ENCODE assay signal across 8 cellular contexts in the genomic region with DNA sequence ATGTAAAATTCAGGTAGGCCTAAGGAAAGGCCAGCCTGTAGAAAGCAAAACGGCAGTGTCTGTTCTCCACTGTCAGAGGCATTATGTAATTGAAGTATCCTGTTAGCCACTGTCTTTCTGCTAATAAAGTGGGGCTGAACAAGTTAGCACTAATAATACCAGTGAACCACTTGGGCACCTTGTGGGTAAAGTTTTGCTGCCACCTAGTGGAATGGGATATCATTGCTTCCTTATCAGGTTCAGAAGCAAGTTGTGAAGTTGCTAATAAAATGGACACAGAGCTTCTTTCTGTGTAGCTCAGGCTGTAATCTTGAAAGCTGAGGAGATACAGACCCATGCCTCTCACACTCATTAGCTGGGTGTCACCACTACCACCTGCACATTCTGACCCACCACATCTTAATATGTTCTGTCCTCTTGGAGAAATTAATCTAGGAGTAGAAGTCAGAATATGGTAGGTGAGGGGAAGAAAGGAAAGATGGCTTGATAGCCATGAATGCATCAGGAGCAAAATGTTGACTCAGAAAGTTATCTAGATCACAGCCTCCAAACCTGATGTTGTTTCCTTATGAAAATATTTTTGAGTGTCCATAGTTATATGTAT.
DNase-seq lines count a peak whose midpoint lies in the region; ATAC-seq and TF ChIP-seq lines count a peak whose summit lies in the region.

No MANE protein-coding gene starts in this region.

- H3K9ac ChIP-seq in neural cell (ENCODE audit: low read length), result no peak overlapping the region

- no peak overlapping the region for H3K27ac ChIP-seq in neural cell (ENCODE audit: low read length)

- H3F3A ChIP-seq in neural cell (ENCODE audit: insufficient read depth, low read length, poor library complexity, severe bottlenecking), result no peaks in the 10 kb centered on the region

- ATAC-seq in HG03432 (IDR thresholded peaks at IDR 0.05; ENCODE audit: unreplicated experiment), result peak; percentile 80
- ATAC-seq in HG03457 (IDR thresholded peaks at IDR 0.05; ENCODE audit: unreplicated experiment), result no peak

- TF ChIP-seq EP300 in neural cell (conservative IDR thresholded peaks at IDR 0.05; ENCODE audit: poor library complexity, severe bottlenecking), result no peak

- H3K79me2 ChIP-seq in neural cell (replicated peaks; ENCODE audit: insufficient read depth, low read length), result no peaks in the 10 kb centered on the region

- H3K27me3 ChIP-seq in neural cell (ENCODE audit: insufficient read depth, low read depth, low read length), result no peaks in the 10 kb centered on the region

- H3K4me3 ChIP-seq in GM12875 (ENCODE audit: low read depth, low read length) (no peak overlapping the region), neural cell (ENCODE audit: low read length) (no peak overlapping the region)

- TF ChIP-seq CTCF in AG09319 (IDR thresholded peaks at IDR 0.05; ENCODE audit: low read depth, low read length) (peak; percentile 82), GM12875 (IDR thresholded peaks at IDR 0.05; ENCODE audit: borderline replicate concordance, insufficient read depth, low read depth, low read length) (peak; percentile 63), neural cell (IDR thresholded peaks at IDR 0.05; ENCODE audit: poor library complexity, severe bottlenecking) (peak; percentile 90)

- H3K36me3 ChIP-seq in neural cell (ENCODE audit: insufficient read depth, low read length), result no peaks in the 10 kb centered on the region

- H3K9me2 ChIP-seq in neural cell (ENCODE audit: insufficient read depth, low read length), result no peaks in the 10 kb centered on the region

- peak; percentile 44 for DNase-seq in AG09319 (ENCODE audit: extremely low read depth, low read depth)
- peak; percentile 50 for DNase-seq in NCI-H446 treated with DMSO at 0.1 percent for 48 hours (lab: John Stamatoyannopoulos, UW)
- peak; percentile 29 to 58 for DNase-seq in activated CD4-positive, alpha-beta T cell treated with anti-CD3 and anti-CD28 coated beads for 4 hours
- DNase-seq in fibroblast of peridontal ligament (ENCODE audit: extremely low read depth), result peak; percentile 87

- H4K20me1 ChIP-seq in neural cell (ENCODE audit: insufficient read depth), result no peaks in the 10 kb centered on the region

- H2AFZ ChIP-seq in neural cell (ENCODE audit: low read depth, low read length), result no peak overlapping the region

- H3K9me3 ChIP-seq in neural cell (ENCODE audit: low read length), result no peaks in the 10 kb centered on the region

- H3K4me2 ChIP-seq in neural cell (ENCODE audit: low read length), result no peak overlapping the region

- peak; percentile 85 for TF ChIP-seq RAD21 in neural cell (conservative IDR thresholded peaks at IDR 0.05)

TF ChIP-seq in neural cell, 6 proteins besides CTCF, POLR2A, EP300 and RAD21:
- TF ChIP-seq, protein P1, sequence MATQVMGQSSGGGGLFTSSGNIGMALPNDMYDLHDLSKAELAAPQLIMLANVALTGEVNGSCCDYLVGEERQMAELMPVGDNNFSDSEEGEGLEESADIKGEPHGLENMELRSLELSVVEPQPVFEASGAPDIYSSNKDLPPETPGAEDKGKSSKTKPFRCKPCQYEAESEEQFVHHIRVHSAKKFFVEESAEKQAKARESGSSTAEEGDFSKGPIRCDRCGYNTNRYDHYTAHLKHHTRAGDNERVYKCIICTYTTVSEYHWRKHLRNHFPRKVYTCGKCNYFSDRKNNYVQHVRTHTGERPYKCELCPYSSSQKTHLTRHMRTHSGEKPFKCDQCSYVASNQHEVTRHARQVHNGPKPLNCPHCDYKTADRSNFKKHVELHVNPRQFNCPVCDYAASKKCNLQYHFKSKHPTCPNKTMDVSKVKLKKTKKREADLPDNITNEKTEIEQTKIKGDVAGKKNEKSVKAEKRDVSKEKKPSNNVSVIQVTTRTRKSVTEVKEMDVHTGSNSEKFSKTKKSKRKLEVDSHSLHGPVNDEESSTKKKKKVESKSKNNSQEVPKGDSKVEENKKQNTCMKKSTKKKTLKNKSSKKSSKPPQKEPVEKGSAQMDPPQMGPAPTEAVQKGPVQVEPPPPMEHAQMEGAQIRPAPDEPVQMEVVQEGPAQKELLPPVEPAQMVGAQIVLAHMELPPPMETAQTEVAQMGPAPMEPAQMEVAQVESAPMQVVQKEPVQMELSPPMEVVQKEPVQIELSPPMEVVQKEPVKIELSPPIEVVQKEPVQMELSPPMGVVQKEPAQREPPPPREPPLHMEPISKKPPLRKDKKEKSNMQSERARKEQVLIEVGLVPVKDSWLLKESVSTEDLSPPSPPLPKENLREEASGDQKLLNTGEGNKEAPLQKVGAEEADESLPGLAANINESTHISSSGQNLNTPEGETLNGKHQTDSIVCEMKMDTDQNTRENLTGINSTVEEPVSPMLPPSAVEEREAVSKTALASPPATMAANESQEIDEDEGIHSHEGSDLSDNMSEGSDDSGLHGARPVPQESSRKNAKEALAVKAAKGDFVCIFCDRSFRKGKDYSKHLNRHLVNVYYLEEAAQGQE (IDR thresholded peaks at IDR 0.05; ENCODE audit: borderline replicate concordance), result no peak
- TF ChIP-seq POLR2AphosphoS5 (IDR thresholded peaks at IDR 0.05) (no peak), SMC3 (conservative IDR thresholded peaks at IDR 0.05; ENCODE audit: poor library complexity) (peak; percentile 89), MXI1 (conservative IDR thresholded peaks at IDR 0.05; ENCODE audit: poor library complexity, severe bottlenecking) (no peak)
